Comparison of ENCODE assay signal across 8 cellular contexts in genomic region chr1:109391626-109392025, GRCh38. TPM values are rescaled to one million over a fixed set of nuclear protein-coding genes. Genes with fewer than 3 reads are reported as not detected.
DNase-seq lines count a peak whose midpoint lies in the region; ATAC-seq and TF ChIP-seq lines count a peak whose summit lies in the region.

No MANE protein-coding gene starts in this region.

- peaks cover 88% of the 10 kb centered on the region for H3K79me2 ChIP-seq in hepatocyte

- peaks cover 25% of the 10 kb centered on the region for H3K27me3 Mint-ChIP-seq in nephron progenitor cell (ENCODE audit: low read depth, poor library complexity)

- no peaks in the 10 kb centered on the region for H3K36me3 Mint-ChIP-seq in nephron progenitor cell (ENCODE audit: low read depth)

- H3K4me1 ChIP-seq in right atrium auricular region = peaks cover 0 to 82% of the 10 kb centered on the region in 2 donors
- peaks cover 25% of the 10 kb centered on the region for H3K4me1 ChIP-seq in hepatocyte (ENCODE audit: insufficient read depth)

- no peaks in the 10 kb centered on the region for H4K20me1 ChIP-seq in hepatocyte (ENCODE audit: insufficient read depth, poor library complexity, severe bottlenecking)

- H3K27me3 ChIP-seq in right atrium auricular region (no peaks in the 10 kb centered on the region), hepatocyte (no peaks in the 10 kb centered on the region)

- peak overlapping the region; percentile 68 for H3K4me2 ChIP-seq in hepatocyte

- peaks cover 67% of the 10 kb centered on the region for H3K4me1 Mint-ChIP-seq in nephron progenitor cell

- H3K9me2 ChIP-seq in hepatocyte (replicated peaks; ENCODE audit: insufficient read depth) = no peaks in the 10 kb centered on the region

- H3K27ac ChIP-seq in right atrium auricular region (peak overlapping the region; percentile 87 to 93), hepatocyte (peak overlapping the region; percentile 87)

- no peaks in the 10 kb centered on the region for H3K9me3 Mint-ChIP-seq in nephron progenitor cell

- no peak overlapping the region for H2AFZ ChIP-seq in hepatocyte

- H3K4me3 ChIP-seq in right atrium auricular region (peak overlapping the region; percentile 20), hepatocyte (no peak overlapping the region)

- H3K36me3 ChIP-seq in right atrium auricular region (no peaks in the 10 kb centered on the region), hepatocyte (replicated peaks; ENCODE audit: insufficient read depth, low read depth) (no peaks in the 10 kb centered on the region)

- no peak for ATAC-seq in Right ventricle myocardium inferior
- peak; percentile 79 for ATAC-seq in HG03469 (IDR thresholded peaks at IDR 0.05; ENCODE audit: unreplicated experiment)

- TF ChIP-seq CTCF in right atrium auricular region (IDR thresholded peaks at IDR 0.05) (no peak), hepatocyte (IDR thresholded peaks at IDR 0.05; ENCODE audit: poor library complexity) (no peak), nephron progenitor cell (IDR thresholded peaks at IDR 0.05) (no peak)

- H3K4me3 Mint-ChIP-seq in nephron progenitor cell = no peak overlapping the region

- no peak for DNase-seq in right atrium auricular region (ENCODE audit: low spot score)
- DNase-seq in Right ventricle myocardium inferior (ENCODE audit: missing footprints) = no peak
- DNase-seq in hepatocyte (ENCODE audit: low spot score) = no peak
- DNase-seq in nephron progenitor cell = no peak
- DNase-seq in NCI-H1105 treated with DMSO at 0.1 percent for 48 hours (lab: John Stamatoyannopoulos, UW) = no peak
- DNase-seq in COLO668 (lab: John Stamatoyannopoulos, UW; ENCODE audit: unreplicated experiment) = no peak
- DNase-seq in activated CD4-positive, alpha-beta T cell treated with anti-CD3 and anti-CD28 coated beads for 48 hours = no peak

- intact Hi-C loops in Right ventricle myocardium inferior (cut with DNase I) = no loop called here

- no peaks in the 10 kb centered on the region for H3K9me3 ChIP-seq in right atrium auricular region
- no peaks in the 10 kb centered on the region for H3K9me3 ChIP-seq in hepatocyte (ENCODE audit: low read depth)

- H3K27ac Mint-ChIP-seq in nephron progenitor cell = no peak overlapping the region

RNA-seq across cellular contexts. Expression of gene SORT1, which starts 6.1 kb away (rescaled TPM):
- total RNA-seq in right atrium auricular region = 100 to 1,000 TPM; 114 to 120 TPM
- total RNA-seq in Right ventricle myocardium inferior = 121 TPM
- 59.3 and 66.3 TPM in 2 replicates for total RNA-seq in hepatocyte
- 34.4 and 43.7 TPM in 2 replicates for polyA plus RNA-seq in hepatocyte

RNA-seq across cellular contexts. Expression of gene PSMA5, which starts 34.6 kb away (rescaled TPM):
- 10 to 100 TPM; 19.8 to 27.6 TPM for total RNA-seq in right atrium auricular region
- total RNA-seq in Right ventricle myocardium inferior = 62.4 TPM
- 50.5 and 64.4 TPM in 2 replicates for total RNA-seq in hepatocyte
- polyA plus RNA-seq in hepatocyte = 83.1 and 90.1 TPM in 2 replicates
